In genomic region chr4:138405934-138406567, GRCh38 we compare ENCODE assay signal across 8 cellular contexts.
DNase-seq lines count a peak whose midpoint lies in the region; ATAC-seq lines count a peak whose summit lies in the region.

No MANE protein-coding gene starts in this region.

- H3K27me3 Mint-ChIP-seq in activated CD8-positive, alpha-beta memory T cell treated with anti-CD3 and anti-CD28 coated beads, Interleukin-2, amount 10 ng/mL, durations not matched to agents 7 days and 5 days, result no peaks in the 10 kb centered on the region

- no peaks in the 10 kb centered on the region for H3K36me3 Mint-ChIP-seq in activated CD8-positive, alpha-beta memory T cell treated with anti-CD3 and anti-CD28 coated beads, Interleukin-2, amount 10 ng/mL, durations not matched to agents 7 days and 5 days

- DNase-seq in SIG-M5 (lab: John Stamatoyannopoulos, UW) (peak; percentile 81), skeletal muscle cell (ENCODE audit: low read depth) (peak; percentile 43)
- no peak for DNase-seq in stimulated activated CD4-positive, alpha-beta T cell treated with anti-CD3 and anti-CD28 coated beads, Interleukin-4, amount 100 ng/mL, for 1 hour
- no peak for DNase-seq in activated CD8-positive, alpha-beta memory T cell treated with anti-CD3 and anti-CD28 coated beads, Interleukin-2, amount 10 ng/mL, durations not matched to agents 7 days and 5 days
- no peak for DNase-seq in stimulated activated CD4-positive, alpha-beta T cell treated with anti-CD3 and anti-CD28 coated beads, Interleukin-2, amount 100 ng/mL, for 24 hours
- no peak for DNase-seq in activated naive CD4-positive, alpha-beta T cell treated with anti-CD3 and anti-CD28 coated beads, Interleukin-2, amount 50 U/mL, for 16 hours

- no peaks in the 10 kb centered on the region for H3K4me1 Mint-ChIP-seq in activated CD8-positive, alpha-beta memory T cell treated with anti-CD3 and anti-CD28 coated beads, Interleukin-2, amount 10 ng/mL, durations not matched to agents 7 days and 5 days

- H3K4me3 ChIP-seq in skeletal muscle cell (ENCODE audit: low read depth, low read length), result no peak overlapping the region

- CTCF ChIA-PET in activated CD8-positive, alpha-beta memory T cell treated with anti-CD3 and anti-CD28 coated beads, Interleukin-2, amount 10 ng/mL, durations not matched to agents 7 days and 5 days (lab: Charles Lee), result no interaction called here

- no peak overlapping the region for H3K4me3 Mint-ChIP-seq in activated CD8-positive, alpha-beta memory T cell treated with anti-CD3 and anti-CD28 coated beads, Interleukin-2, amount 10 ng/mL, durations not matched to agents 7 days and 5 days

- no peak overlapping the region for H3K27ac Mint-ChIP-seq in activated CD8-positive, alpha-beta memory T cell treated with anti-CD3 and anti-CD28 coated beads, Interleukin-2, amount 10 ng/mL, durations not matched to agents 7 days and 5 days

- peak; percentile 72 for ATAC-seq in GM19035 (IDR thresholded peaks at IDR 0.05; ENCODE audit: unreplicated experiment)
- ATAC-seq in HG03060 (IDR thresholded peaks at IDR 0.05; ENCODE audit: low read depth, unreplicated experiment), result peak; percentile 74
- ATAC-seq in activated CD8-positive, alpha-beta memory T cell treated with anti-CD3 and anti-CD28 coated beads, Interleukin-2, amount 10 ng/mL, durations not matched to agents 7 days and 5 days, result no peak

- H3K9me3 Mint-ChIP-seq in activated CD8-positive, alpha-beta memory T cell treated with anti-CD3 and anti-CD28 coated beads, Interleukin-2, amount 10 ng/mL, durations not matched to agents 7 days and 5 days (ENCODE audit: low read depth), result no peaks in the 10 kb centered on the region

Comparison
In these comparisons a context has a peak if more than half of its experiments do, and no peak if none do; other contexts are left out.
1. DNase-seq: peak in SIG-M5 (single experiment) and skeletal muscle cell (single experiment); none in stimulated activated CD4-positive, alpha-beta T cell treated with anti-CD3 and anti-CD28 coated beads, Interleukin-4, amount 100 ng/mL, for 1 hour (single experiment), activated CD8-positive, alpha-beta memory T cell treated with anti-CD3 and anti-CD28 coated beads, Interleukin-2, amount 10 ng/mL, durations not matched to agents 7 days and 5 days (single experiment), stimulated activated CD4-positive, alpha-beta T cell treated with anti-CD3 and anti-CD28 coated beads, Interleukin-2, amount 100 ng/mL, for 24 hours (0 of 2) and activated naive CD4-positive, alpha-beta T cell treated with anti-CD3 and anti-CD28 coated beads, Interleukin-2, amount 50 U/mL, for 16 hours (single experiment).